Comparison of ENCODE assay signal across 8 cellular contexts in the genomic region with DNA sequence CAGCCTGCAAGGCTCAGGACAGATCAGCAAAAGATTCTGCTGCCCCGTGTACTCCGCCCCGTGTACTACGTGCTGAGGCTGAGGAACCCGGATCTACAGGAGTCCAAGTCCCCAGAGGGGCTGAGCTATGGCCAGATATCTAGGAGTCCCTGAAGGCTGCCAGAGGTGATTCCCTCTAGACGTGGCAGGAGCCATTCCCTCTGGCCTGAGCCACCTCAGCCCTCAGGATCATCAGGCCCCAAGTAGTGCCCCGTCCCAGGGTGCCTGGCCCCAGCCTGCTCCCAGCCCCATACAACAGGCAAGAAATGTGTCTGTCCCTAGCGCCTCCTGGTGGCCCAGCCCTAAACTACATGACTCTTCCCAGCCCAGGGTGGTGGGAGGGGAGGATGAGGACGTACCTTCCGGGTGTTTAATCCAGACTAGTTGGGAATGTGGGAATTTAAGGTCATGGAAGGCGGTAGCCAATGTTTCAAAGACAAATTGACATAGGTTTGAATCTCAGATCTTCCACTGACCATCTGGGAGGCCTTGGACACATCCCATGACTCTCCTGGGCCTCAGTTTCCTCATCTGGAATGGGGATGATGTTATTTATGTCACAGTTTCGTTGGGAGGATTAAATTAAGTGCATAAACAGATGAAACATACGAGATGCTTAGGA. TPM values are rescaled to one million over a fixed set of nuclear protein-coding genes. Genes with fewer than 3 reads are reported as not detected.
A peak's percentile ranks its signal among the peaks of the same experiment; 100 is the strongest.
DNase-seq lines count a peak whose midpoint lies in the region; ATAC-seq and TF ChIP-seq lines count a peak whose summit lies in the region.

No MANE protein-coding gene starts in this region.

- intact Hi-C loops in Right ventricle myocardium inferior (cut with DNase I), result loop anchor here (1.0 to 5.0 kb wide), 4 partner anchors 60 to 270 kb away; a partner anchor contains a TSS
- intact Hi-C loops in prostate gland (cut with DNase I), result loop anchor here (1.0 to 10.0 kb wide), 6 partner anchors 63 to 346 kb away; a partner anchor contains a TSS
- intact Hi-C loops in upper lobe of right lung (cut with DNase I), result no loop called here

- H3K9me3 ChIP-seq in prostate gland, result no peaks in the 10 kb centered on the region
- H3K9me3 ChIP-seq in upper lobe of right lung, result no peaks in the 10 kb centered on the region

- TF ChIP-seq POLR2A in prostate gland (IDR thresholded peaks at IDR 0.05), result no peak

- H3K27me3 ChIP-seq in prostate gland (replicated peaks; ENCODE audit: insufficient read depth) (no peaks in the 10 kb centered on the region), upper lobe of right lung (no peaks in the 10 kb centered on the region)

- H3K4me3 ChIP-seq in prostate gland, result no peak overlapping the region
- no peak overlapping the region for H3K4me3 ChIP-seq in upper lobe of right lung

- DNase-seq in activated gamma-delta T cell treated with Interleukin-2 at 50 U/mL for 16 hours (peak; percentile 76), activated gamma-delta T cell (lab: John Stamatoyannopoulos, UW) (no peak), LoVo (ENCODE audit: low spot score) (peak; percentile 78), Right ventricle myocardium inferior (ENCODE audit: missing footprints) (peak; percentile 94), prostate gland (ENCODE audit: low spot score) (peak; percentile 84), upper lobe of right lung (peak; percentile 94)
- peak; percentile 88 for DNase-seq in activated naive CD4-positive, alpha-beta T cell treated with anti-CD3 and anti-CD28 coated beads, Interleukin-2, amount 10 ng/mL, durations not matched to agents 7 days and 5 days

- 27% methylated on average over 13 of the region's 13 CpGs for WGBS in prostate gland

- H3K4me3 Mint-ChIP-seq in activated naive CD4-positive, alpha-beta T cell treated with anti-CD3 and anti-CD28 coated beads, Interleukin-2, amount 10 ng/mL, durations not matched to agents 7 days and 5 days, result no peak overlapping the region

- no peaks in the 10 kb centered on the region for H3K36me3 Mint-ChIP-seq in activated naive CD4-positive, alpha-beta T cell treated with anti-CD3 and anti-CD28 coated beads, Interleukin-2, amount 10 ng/mL, durations not matched to agents 7 days and 5 days

- H3K4me1 ChIP-seq in prostate gland (replicated peaks), result no peaks in the 10 kb centered on the region
- H3K4me1 ChIP-seq in upper lobe of right lung, result peaks cover 38% of the 10 kb centered on the region

- CTCF ChIA-PET in activated naive CD4-positive, alpha-beta T cell treated with anti-CD3 and anti-CD28 coated beads, Interleukin-2, amount 10 ng/mL, durations not matched to agents 7 days and 5 days (lab: Charles Lee), result interaction anchor here (0.6 to 7.3 kb wide), 7 partner anchors 9 to 282 kb away, joined by 3 to 99 read pairs (median 4); a partner anchor contains a TSS

- H3K4me1 Mint-ChIP-seq in activated naive CD4-positive, alpha-beta T cell treated with anti-CD3 and anti-CD28 coated beads, Interleukin-2, amount 10 ng/mL, durations not matched to agents 7 days and 5 days, result peaks cover 21% of the 10 kb centered on the region

- H3K27ac ChIP-seq in prostate gland (peak overlapping the region; percentile 13 to 51), upper lobe of right lung (peak overlapping the region; percentile 25)

- TF ChIP-seq CTCF in prostate gland (IDR thresholded peaks at IDR 0.05) (peak; percentile 91 to 98 (median 96)), upper lobe of right lung (IDR thresholded peaks at IDR 0.05) (peak; percentile 93)

- H3K36me3 ChIP-seq in prostate gland, result no peaks in the 10 kb centered on the region
- H3K36me3 ChIP-seq in upper lobe of right lung, result no peaks in the 10 kb centered on the region

- H3K9me3 Mint-ChIP-seq in activated naive CD4-positive, alpha-beta T cell treated with anti-CD3 and anti-CD28 coated beads, Interleukin-2, amount 10 ng/mL, durations not matched to agents 7 days and 5 days, result no peaks in the 10 kb centered on the region

- H3K27me3 Mint-ChIP-seq in activated naive CD4-positive, alpha-beta T cell treated with anti-CD3 and anti-CD28 coated beads, Interleukin-2, amount 10 ng/mL, durations not matched to agents 7 days and 5 days, result peaks cover 41% of the 10 kb centered on the region

- H3K27ac Mint-ChIP-seq in activated naive CD4-positive, alpha-beta T cell treated with anti-CD3 and anti-CD28 coated beads, Interleukin-2, amount 10 ng/mL, durations not matched to agents 7 days and 5 days, result no peak overlapping the region

- ATAC-seq in SK-N-SH treated with all-trans-retinoic acid at 6 μM for 48 hours, result peak; percentile 92
- ATAC-seq in Right ventricle myocardium inferior, result peak; percentile 93
- peak; percentile 95 for ATAC-seq in upper lobe of right lung

TF ChIP-seq in SK-N-SH treated with all-trans-retinoic acid at 6 μM for 48 hours, 23 proteins besides CTCF, POLR2A, EP300 and RAD21:
- TF ChIP-seq OSR1 (CRISPR knock-in tag; IDR thresholded peaks at IDR 0.05) (no peak), SNAI2 (CRISPR knock-in tag; IDR thresholded peaks at IDR 0.05) (no peak), ESRRG (CRISPR knock-in tag; IDR thresholded peaks at IDR 0.05) (no peak), CSDC2 (CRISPR knock-in tag; IDR thresholded peaks at IDR 0.05) (no peak), ZC3H10 (CRISPR knock-in tag; IDR thresholded peaks at IDR 0.05) (no peak), RARB (CRISPR knock-in tag; IDR thresholded peaks at IDR 0.05) (no peak), BACH2 (CRISPR knock-in tag; IDR thresholded peaks at IDR 0.05; ENCODE audit: borderline replicate concordance) (no peak), ZNF70 (CRISPR knock-in tag; IDR thresholded peaks at IDR 0.05) (no peak)
- TF ChIP-seq, protein P1, sequence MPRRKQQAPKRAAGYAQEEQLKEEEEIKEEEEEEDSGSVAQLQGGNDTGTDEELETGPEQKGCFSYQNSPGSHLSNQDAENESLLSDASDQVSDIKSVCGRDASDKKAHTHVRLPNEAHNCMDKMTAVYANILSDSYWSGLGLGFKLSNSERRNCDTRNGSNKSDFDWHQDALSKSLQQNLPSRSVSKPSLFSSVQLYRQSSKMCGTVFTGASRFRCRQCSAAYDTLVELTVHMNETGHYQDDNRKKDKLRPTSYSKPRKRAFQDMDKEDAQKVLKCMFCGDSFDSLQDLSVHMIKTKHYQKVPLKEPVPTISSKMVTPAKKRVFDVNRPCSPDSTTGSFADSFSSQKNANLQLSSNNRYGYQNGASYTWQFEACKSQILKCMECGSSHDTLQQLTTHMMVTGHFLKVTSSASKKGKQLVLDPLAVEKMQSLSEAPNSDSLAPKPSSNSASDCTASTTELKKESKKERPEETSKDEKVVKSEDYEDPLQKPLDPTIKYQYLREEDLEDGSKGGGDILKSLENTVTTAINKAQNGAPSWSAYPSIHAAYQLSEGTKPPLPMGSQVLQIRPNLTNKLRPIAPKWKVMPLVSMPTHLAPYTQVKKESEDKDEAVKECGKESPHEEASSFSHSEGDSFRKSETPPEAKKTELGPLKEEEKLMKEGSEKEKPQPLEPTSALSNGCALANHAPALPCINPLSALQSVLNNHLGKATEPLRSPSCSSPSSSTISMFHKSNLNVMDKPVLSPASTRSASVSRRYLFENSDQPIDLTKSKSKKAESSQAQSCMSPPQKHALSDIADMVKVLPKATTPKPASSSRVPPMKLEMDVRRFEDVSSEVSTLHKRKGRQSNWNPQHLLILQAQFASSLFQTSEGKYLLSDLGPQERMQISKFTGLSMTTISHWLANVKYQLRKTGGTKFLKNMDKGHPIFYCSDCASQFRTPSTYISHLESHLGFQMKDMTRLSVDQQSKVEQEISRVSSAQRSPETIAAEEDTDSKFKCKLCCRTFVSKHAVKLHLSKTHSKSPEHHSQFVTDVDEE (CRISPR knock-in tag; IDR thresholded peaks at IDR 0.05), result no peak
- TF ChIP-seq, protein P2, sequence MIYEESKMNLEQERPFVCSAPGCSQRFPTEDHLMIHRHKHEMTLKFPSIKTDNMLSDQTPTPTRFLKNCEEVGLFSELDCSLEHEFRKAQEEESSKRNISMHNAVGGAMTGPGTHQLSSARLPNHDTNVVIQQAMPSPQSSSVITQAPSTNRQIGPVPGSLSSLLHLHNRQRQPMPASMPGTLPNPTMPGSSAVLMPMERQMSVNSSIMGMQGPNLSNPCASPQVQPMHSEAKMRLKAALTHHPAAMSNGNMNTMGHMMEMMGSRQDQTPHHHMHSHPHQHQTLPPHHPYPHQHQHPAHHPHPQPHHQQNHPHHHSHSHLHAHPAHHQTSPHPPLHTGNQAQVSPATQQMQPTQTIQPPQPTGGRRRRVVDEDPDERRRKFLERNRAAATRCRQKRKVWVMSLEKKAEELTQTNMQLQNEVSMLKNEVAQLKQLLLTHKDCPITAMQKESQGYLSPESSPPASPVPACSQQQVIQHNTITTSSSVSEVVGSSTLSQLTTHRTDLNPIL (CRISPR knock-in tag; IDR thresholded peaks at IDR 0.05; ENCODE audit: low read depth), result no peak

RNA-seq across cellular contexts. Expression of a gene that starts 49.4 kb away (rescaled TPM):
- total RNA-seq in Right ventricle myocardium inferior (23.3 TPM), prostate gland (10 to 100 TPM; 28.5 to 46.6 TPM), upper lobe of right lung (101 TPM)
